ENCODE assay signal across 1 cellular context in genomic region chr3:1963896-1964295, GRCh38.
TF ChIP-seq lines count a peak whose summit lies in the region.

No MANE protein-coding gene starts in this region.

TF ChIP-seq in HepG2, 621 proteins besides CTCF, POLR2A, EP300 and RAD21 (continued from another document):
- no peak for TF ChIP-seq TRIM22 (IDR thresholded peaks at IDR 0.05)
- TF ChIP-seq RAD51 (IDR thresholded peaks at IDR 0.05; ENCODE audit: borderline replicate concordance), result no peak
- TF ChIP-seq EHMT2 (IDR thresholded peaks at IDR 0.05; ENCODE audit: borderline replicate concordance, low read depth, low read length), result no peak
- TF ChIP-seq MAFF (IDR thresholded peaks at IDR 0.05; ENCODE audit: low read depth, low read length), result 0 out of 2 replicates have a peak, but pooled peaks have one; percentile 37
- TF ChIP-seq ZNF572 (CRISPR knock-in tag; IDR thresholded peaks at IDR 0.05), result no peak
- TF ChIP-seq MAFK (conservative IDR thresholded peaks at IDR 0.05 in 1 of 2, IDR thresholded peaks at IDR 0.05 in 1 of 2; ENCODE audit: low read length in 2 of 2), result peak; percentile 27 to 61; a peak in 3 of 4 replicates
- TF ChIP-seq ZFYVE20 (CRISPR knock-in tag; IDR thresholded peaks at IDR 0.05; ENCODE audit: borderline replicate concordance, low read depth), result no peak
- TF ChIP-seq MXI1 (IDR thresholded peaks at IDR 0.05; ENCODE audit: borderline replicate concordance, low read depth, low read length), result no peak
- no peak for TF ChIP-seq NFYC (CRISPR knock-in tag; IDR thresholded peaks at IDR 0.05)
- no peak for TF ChIP-seq ZFP91 (CRISPR knock-in tag; IDR thresholded peaks at IDR 0.05; ENCODE audit: borderline replicate concordance)
- TF ChIP-seq ZNF468 (CRISPR knock-in tag; IDR thresholded peaks at IDR 0.05), result no peak
